ENCODE assay signal across 29 cellular contexts in genomic region chr16:86344586-86344871, GRCh38.
DNase-seq lines count a peak whose midpoint lies in the region; ATAC-seq, FAIRE-seq and TF ChIP-seq lines count a peak whose summit lies in the region.
"Had no signal": no experiment of that assay in that cellular context is flagged by ENCODE, and none has a peak within 500 bp of the region (broad histone marks: within the 10 kb centered on the region; RNA-seq: fewer than 3 reads in every experiment).

No MANE protein-coding gene starts in this region.

- H3K56ac ChIP-seq in mesendoderm (ENCODE audit: low read length): peak overlapping the region; percentile 50

- H3K79me2 ChIP-seq in GM23338 (replicated peaks; ENCODE audit: insufficient read depth): no peaks in the 10 kb centered on the region
- H3K79me2 ChIP-seq in endothelial cell of umbilical vein (ENCODE audit: control insufficient read depth, insufficient read depth, low read length): no peaks in the 10 kb centered on the region
- no peaks in the 10 kb centered on the region for H3K79me2 ChIP-seq in mesendoderm (ENCODE audit: control insufficient read depth, insufficient read depth, low read length)

- no peak overlapping the region for H4K8ac ChIP-seq in mesendoderm (ENCODE audit: low read depth, low read length)

- no peaks in the 10 kb centered on the region; the same call in 2 of the 3 replicates for H3K9me3 Mint-ChIP-seq in GM23338
- H3K9me3 Mint-ChIP-seq: activated naive CD4-positive, alpha-beta T cell treated with anti-CD3 and anti-CD28 coated beads, Interleukin-2, amount 10 ng/mL, durations not matched to agents 7 days and 5 days; immature natural killer cell; type B pancreatic cell had no signal

- H3K4me3 ChIP-seq in GM23338 (no peak overlapping the region), endothelial cell of umbilical vein (replicated peaks in 1 of 3; ENCODE audit: insufficient read depth in 1 of 3, low read depth in 1 of 3, low read length in 3 of 3) (no peak overlapping the region), mesendoderm (ENCODE audit: low read length) (no peak overlapping the region), stomach smooth muscle (ENCODE audit: low read length in 2 of 2) (peak overlapping the region in 1 of 2 donors; percentile 66)
- H3K4me3 ChIP-seq: HAP-1, right lobe of liver had no signal

- ATAC-seq in GM23338: no peak
- ATAC-seq in GM18907 (IDR thresholded peaks at IDR 0.05; ENCODE audit: unreplicated experiment): no peak
- no peak for ATAC-seq in GM19023 (IDR thresholded peaks at IDR 0.05; ENCODE audit: unreplicated experiment)
- ATAC-seq: activated CD4-positive, alpha-beta T cell treated with anti-CD3 and anti-CD28 coated beads for 36 hours; activated CD8-positive, alpha-beta T cell treated with anti-CD3 and anti-CD28 coated beads, Interleukin-2, amount 10 ng/mL, durations not matched to agents 7 days and 5 days; activated T-helper 17 cell treated with anti-CD3 and anti-CD28 coated beads, Interleukin-2, amount 50 U/mL, for 72 hours; naive thymus-derived CD4-positive, alpha-beta T cell; right lobe of liver had no signal

- H3K27ac ChIP-seq in GM23338 (ENCODE audit: low read depth): no peak overlapping the region
- peak overlapping the region; percentile 88 for H3K27ac ChIP-seq in endothelial cell of umbilical vein (ENCODE audit: insufficient read depth, low read depth, low read length)
- H3K27ac ChIP-seq in mesendoderm (ENCODE audit: low read depth, low read length): no peak overlapping the region
- peak overlapping the region; percentile 98 for H3K27ac ChIP-seq in stomach smooth muscle (ENCODE audit: low read length)
- H3K27ac ChIP-seq: brain microvascular endothelial cell, right lobe of liver, VCaP had no signal

- no peak overlapping the region for H3K4me3 Mint-ChIP-seq in GM23338
- H3K4me3 Mint-ChIP-seq: activated CD4-positive, alpha-beta T cell treated with anti-CD3 and anti-CD28 coated beads for 36 hours; activated CD8-positive, alpha-beta T cell treated with anti-CD3 and anti-CD28 coated beads, Interleukin-2, amount 10 ng/mL, durations not matched to agents 7 days and 5 days; activated naive CD4-positive, alpha-beta T cell treated with anti-CD3 and anti-CD28 coated beads, Interleukin-2, amount 10 ng/mL, durations not matched to agents 7 days and 5 days; activated T-helper 17 cell treated with anti-CD3 and anti-CD28 coated beads, Interleukin-2, amount 50 U/mL, for 72 hours; B cell; CD4-positive, alpha-beta memory T cell; immature natural killer cell; naive thymus-derived CD4-positive, alpha-beta T cell had no signal

- no peak for TF ChIP-seq POLR2A in endothelial cell of umbilical vein (IDR thresholded peaks at IDR 0.05; ENCODE audit: low read depth, low read length)

- peak overlapping the region; percentile 40; the same call in 1 of the 2 replicates for H3K4me2 ChIP-seq in GM23338
- H3K4me2 ChIP-seq in endothelial cell of umbilical vein (ENCODE audit: insufficient read depth, low read length): peak overlapping the region; percentile 48
- H3K4me2 ChIP-seq in mesendoderm (ENCODE audit: low read length): no peak overlapping the region

- H3K4me1 ChIP-seq in GM23338 (ENCODE audit: insufficient read depth) (peaks cover 20% of the 10 kb centered on the region), endothelial cell of umbilical vein (ENCODE audit: control insufficient read depth, extremely low read depth, insufficient read depth, low read length) (peaks cover 43% of the 10 kb centered on the region), mesendoderm (ENCODE audit: control insufficient read depth, low read depth, low read length) (peaks cover 15% of the 10 kb centered on the region), stomach smooth muscle (ENCODE audit: control insufficient read depth, insufficient read depth, low read length) (peaks cover 45% of the 10 kb centered on the region)
- H3K4me1 ChIP-seq: HAP-1, right lobe of liver had no signal

- POLR2A ChIA-PET in endothelial cell of umbilical vein (lab: Charles Lee): no interaction called here

- H2BK5ac ChIP-seq in mesendoderm (ENCODE audit: low read length): peak overlapping the region; percentile 27

- no peak overlapping the region for H2BK120ac ChIP-seq in mesendoderm (ENCODE audit: low read depth, low read length)

- H3K79me1 ChIP-seq in mesendoderm (ENCODE audit: low read length): no peaks in the 10 kb centered on the region

- no peak for FAIRE-seq in endothelial cell of umbilical vein (lab: Jason Lieb, UNC)
- FAIRE-seq: A204.1 had no signal

- 0 out of 2 replicates have a peak, but pooled peaks cover 2% of the 10 kb centered on the region for H3F3A ChIP-seq in GM23338 (replicated peaks; ENCODE audit: low read depth)

- no peaks in the 10 kb centered on the region for H3K9me2 ChIP-seq in GM23338 (ENCODE audit: insufficient read depth)

- WGBS in mesendoderm (ENCODE audit: extremely low coverage, insufficient coverage, low lambda C conversion rate): no CpG with 5 or more reads among the region's 7 CpGs

- TSS peak; percentile 34 for BruUV-seq in endothelial cell of umbilical vein (replicated peaks; lab: Mats Ljungman, UMichigan)

- H3K4ac ChIP-seq in mesendoderm (ENCODE audit: low read depth, low read length): no peak overlapping the region

- H3K4me1 Mint-ChIP-seq in GM23338: peaks cover 42% of the 10 kb centered on the region
- H3K4me1 Mint-ChIP-seq: activated CD4-positive, alpha-beta T cell treated with anti-CD3 and anti-CD28 coated beads for 36 hours; activated naive CD4-positive, alpha-beta T cell treated with anti-CD3 and anti-CD28 coated beads, Interleukin-2, amount 10 ng/mL, durations not matched to agents 7 days and 5 days; activated T-helper 17 cell treated with anti-CD3 and anti-CD28 coated beads, Interleukin-2, amount 50 U/mL, for 72 hours; B cell; CD4-positive, alpha-beta memory T cell; immature natural killer cell had no signal

- no peak overlapping the region for H3K23ac ChIP-seq in mesendoderm (ENCODE audit: low read length)

- no peaks in the 10 kb centered on the region for H3K36me3 Mint-ChIP-seq in GM23338 (ENCODE audit: low read depth)
- H3K36me3 Mint-ChIP-seq: activated naive CD4-positive, alpha-beta T cell treated with anti-CD3 and anti-CD28 coated beads, Interleukin-2, amount 10 ng/mL, durations not matched to agents 7 days and 5 days; CD4-positive, alpha-beta memory T cell; immature natural killer cell; naive thymus-derived CD4-positive, alpha-beta T cell; type B pancreatic cell had no signal

- dilution Hi-C loops in endothelial cell of umbilical vein (cut with MboI; ENCODE audit: extremely low pct_ligation_motif_present, low sequenced_read_pairs): no loop called here

- peak overlapping the region; percentile 72 for H2AK5ac ChIP-seq in mesendoderm (ENCODE audit: low read length)

- H3K9me3 ChIP-seq in endothelial cell of umbilical vein (replicated peaks; ENCODE audit: control insufficient read depth, insufficient read depth, low read length) (no peaks in the 10 kb centered on the region), stomach smooth muscle (ENCODE audit: control insufficient read depth in 2 of 2, low read length in 2 of 2) (no peaks in the 10 kb centered on the region)
- H3K9me3 ChIP-seq: HAP-1, right lobe of liver had no signal

- H3K27ac Mint-ChIP-seq in GM23338: no peak overlapping the region
- H3K27ac Mint-ChIP-seq: activated CD4-positive, alpha-beta T cell treated with anti-CD3 and anti-CD28 coated beads for 36 hours; activated CD8-positive, alpha-beta T cell treated with anti-CD3 and anti-CD28 coated beads, Interleukin-2, amount 10 ng/mL, durations not matched to agents 7 days and 5 days; activated naive CD4-positive, alpha-beta T cell treated with anti-CD3 and anti-CD28 coated beads, Interleukin-2, amount 10 ng/mL, durations not matched to agents 7 days and 5 days; activated T-helper 17 cell treated with anti-CD3 and anti-CD28 coated beads, Interleukin-2, amount 50 U/mL, for 72 hours; B cell; CD4-positive, alpha-beta memory T cell; immature natural killer cell; naive thymus-derived CD4-positive, alpha-beta T cell; type B pancreatic cell had no signal

- no peak overlapping the region for H3K18ac ChIP-seq in mesendoderm (ENCODE audit: low read length)

- H4K20me1 ChIP-seq in GM23338 (replicated peaks; ENCODE audit: insufficient read depth): no peaks in the 10 kb centered on the region
- H4K20me1 ChIP-seq in endothelial cell of umbilical vein (replicated peaks; ENCODE audit: control insufficient read depth, extremely low read depth, insufficient read depth, low read length): no peaks in the 10 kb centered on the region

- no peaks in the 10 kb centered on the region for H3K36me3 ChIP-seq in GM23338 (ENCODE audit: insufficient read depth)
- no peaks in the 10 kb centered on the region for H3K36me3 ChIP-seq in endothelial cell of umbilical vein (ENCODE audit: control insufficient read depth in 2 of 2, extremely low read depth in 1 of 2, insufficient read depth in 2 of 2, low read length in 2 of 2)
- H3K36me3 ChIP-seq in mesendoderm (ENCODE audit: control insufficient read depth, insufficient read depth, low read length): no peaks in the 10 kb centered on the region
- H3K36me3 ChIP-seq in stomach smooth muscle (ENCODE audit: control insufficient read depth in 2 of 2, insufficient read depth in 2 of 2, low read length in 2 of 2): no peaks in the 10 kb centered on the region
- H3K36me3 ChIP-seq: brain microvascular endothelial cell, HAP-1, right lobe of liver had no signal

- H2AFZ ChIP-seq in GM23338 (no peak overlapping the region), endothelial cell of umbilical vein (ENCODE audit: low read depth, low read length) (no peak overlapping the region)

- intact Hi-C loops in endothelial cell of umbilical vein (cut with micrococcal nuclease): loop anchor here (1.0 to 5.0 kb wide), 3 partner anchors 8 to 272 kb away; no protein-coding TSS in a partner anchor

- peaks cover 24% of the 10 kb centered on the region for H3K27me3 Mint-ChIP-seq in GM23338 (ENCODE audit: insufficient read depth, low read depth, poor library complexity)

- H3K9me1 ChIP-seq in endothelial cell of umbilical vein (replicated peaks; ENCODE audit: control insufficient read depth, extremely low read depth, insufficient read depth, low read length): no peaks in the 10 kb centered on the region

- no peak for TF ChIP-seq CTCF in GM23338 (conservative IDR thresholded peaks at IDR 0.05; ENCODE audit: low read depth in 2 of 2)
- no peak for TF ChIP-seq CTCF in endothelial cell of umbilical vein (IDR thresholded peaks at IDR 0.05; ENCODE audit: extremely low read depth in 1 of 2, insufficient read depth in 1 of 2, low read depth in 1 of 2, low read length in 2 of 2)

- H2BK15ac ChIP-seq in mesendoderm (replicated peaks; ENCODE audit: low read depth): no peak overlapping the region

- no peak overlapping the region for H4K5ac ChIP-seq in mesendoderm (ENCODE audit: low read length)

- CTCF ChIA-PET in endothelial cell of umbilical vein (lab: Charles Lee): interaction anchor here (0.7 to 5.3 kb wide), 7 partner anchors 19 to 173 kb away, joined by 3 to 58 read pairs (median 4); no protein-coding TSS in a partner anchor

- no peaks in the 10 kb centered on the region for H3K27me3 ChIP-seq in GM23338 (ENCODE audit: insufficient read depth)
- H3K27me3 ChIP-seq in endothelial cell of umbilical vein (ENCODE audit: control insufficient read depth in 2 of 2, insufficient read depth in 2 of 2, low read length in 2 of 2): no peaks in the 10 kb centered on the region
- no peaks in the 10 kb centered on the region for H3K27me3 ChIP-seq in mesendoderm (ENCODE audit: insufficient read depth, low read length, poor library complexity)
- H3K27me3 ChIP-seq in stomach smooth muscle (ENCODE audit: control insufficient read depth in 1 of 2, insufficient read depth in 2 of 2, low read length in 2 of 2): no peaks in the 10 kb centered on the region
- H3K27me3 ChIP-seq: brain microvascular endothelial cell, right lobe of liver had no signal

- DNase-seq in GM23338 (ENCODE audit: low spot score): no peak
- DNase-seq in endothelial cell of umbilical vein (ENCODE audit: low read depth, low spot score): no peak
- DNase-seq in mesendoderm: no peak
- DNase-seq in NCI-H82 (lab: John Stamatoyannopoulos, UW): no peak
- DNase-seq in NCI-H748 treated with DMSO at 0.1 percent for 48 hours (lab: John Stamatoyannopoulos, UW): no peak
- DNase-seq: activated CD4-positive, alpha-beta T cell treated with anti-CD3 and anti-CD28 coated beads for 36 hours; activated CD8-positive, alpha-beta T cell treated with anti-CD3 and anti-CD28 coated beads, Interleukin-2, amount 10 ng/mL, durations not matched to agents 7 days and 5 days; activated naive CD4-positive, alpha-beta T cell treated with anti-CD3 and anti-CD28 coated beads, Interleukin-2, amount 10 ng/mL, durations not matched to agents 7 days and 5 days; brain microvascular endothelial cell; CD4-positive, alpha-beta memory T cell; immature natural killer cell; naive thymus-derived CD4-positive, alpha-beta T cell; NCI-H146; NCI-H226; NCI-H69; right lobe of liver; stimulated activated CD4-positive, alpha-beta T cell treated with anti-CD3 and anti-CD28 coated beads, Interleukin-12 subunit alpha, Interleukin-12 subunit beta, amount 100 ng/mL, for 4 hours; stimulated activated CD4-positive, alpha-beta T cell treated with anti-CD3 and anti-CD28 coated beads, Interleukin-2, amount 100 ng/mL, for 48 hours; substantia nigra; T1000 had no signal

- no peak overlapping the region for H3K9ac ChIP-seq in endothelial cell of umbilical vein (replicated peaks; ENCODE audit: extremely low read depth, insufficient read depth, low read length)
- H3K9ac ChIP-seq in mesendoderm (ENCODE audit: low read length): no peak overlapping the region
- H3K9ac ChIP-seq in stomach smooth muscle (ENCODE audit: low read length in 2 of 2): peak overlapping the region; percentile 73 to 82

Comparison
In these comparisons a context has a peak if more than half of its experiments do, and no peak if none do; other contexts are left out.
1. H3K27ac ChIP-seq: peak in endothelial cell of umbilical vein (single experiment) and stomach smooth muscle (single experiment); none in GM23338 (single experiment) and mesendoderm (single experiment).
2. H3K9ac ChIP-seq: peak in stomach smooth muscle (2 of 2); none in endothelial cell of umbilical vein (single experiment) and mesendoderm (single experiment).